15 cellular contexts compared by ENCODE assay signal in the genomic region with DNA sequence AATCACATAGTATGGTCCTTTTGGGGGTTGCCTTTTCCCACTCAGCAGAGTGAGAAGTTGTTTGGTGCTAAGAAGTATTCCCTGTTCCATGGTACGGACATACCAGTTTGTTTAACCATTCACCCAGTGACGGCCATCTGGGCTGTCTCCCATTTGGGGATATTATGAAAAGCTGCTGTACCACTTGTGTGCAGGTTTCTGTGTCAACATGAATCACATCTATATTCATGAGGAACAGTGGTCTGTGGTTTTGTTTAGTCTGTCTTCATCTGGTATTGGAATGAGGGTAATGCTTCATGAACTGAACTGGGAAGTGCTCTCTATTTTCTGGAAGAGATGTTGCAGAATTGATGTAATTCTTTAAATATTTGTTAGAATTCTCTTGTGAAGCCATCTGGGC.
DNase-seq lines count a peak whose midpoint lies in the region; ATAC-seq and TF ChIP-seq lines count a peak whose summit lies in the region.
"Had no signal": no experiment of that assay in that cellular context is flagged by ENCODE, and none has a peak within 500 bp of the region (broad histone marks: within the 10 kb centered on the region; RNA-seq: fewer than 3 reads in every experiment).

No MANE protein-coding gene starts in this region.

- no peak for TF ChIP-seq CTCF in fibroblast of villous mesenchyme (IDR thresholded peaks at IDR 0.05; ENCODE audit: insufficient read depth, low read depth, low read length)

- no peak for ATAC-seq in GM19452 (IDR thresholded peaks at IDR 0.05; ENCODE audit: unreplicated experiment)
- ATAC-seq: gastroesophageal sphincter had no signal

- peak; percentile 68 for DNase-seq in ACHN
- DNase-seq in EL: peak; percentile 80
- DNase-seq in RKO (ENCODE audit: low spot score): peak; percentile 5
- DNase-seq in fibroblast of villous mesenchyme (ENCODE audit: low read depth): peak; percentile 51
- DNase-seq in HT-29 (ENCODE audit: low spot score): no peak
- DNase-seq in T1000 (lab: John Stamatoyannopoulos, UW): no peak
- DNase-seq in effector CD4-positive, alpha-beta T cell: no peak
- DNase-seq: activated CD4-positive, alpha-beta T cell treated with anti-CD3 and anti-CD28 coated beads for 1 hour; colonic mucosa; NCI-H1417; stimulated activated CD4-positive, alpha-beta T cell treated with anti-CD3 and anti-CD28 coated beads, Interleukin-15, amount 100 ng/mL, for 24 hours; stimulated activated CD8-positive, alpha-beta memory T cell treated with anti-CD3 and anti-CD28 coated beads, Interleukin-4, amount 100 ng/mL, for 48 hours had no signal

- in situ Hi-C loops in ACHN (cut with HindIII; ENCODE audit: low pct_ligation_motif_present, low pct_unique_long_range_greater_than_20kb, low sequenced_read_pairs): loop anchor here (25.0 kb wide), 1 partner anchor 113 kb away; no protein-coding TSS in a partner anchor

- H3K4me3 ChIP-seq in fibroblast of villous mesenchyme (ENCODE audit: low read depth, low read length): no peak overlapping the region
- H3K4me3 ChIP-seq: colonic mucosa, gastroesophageal sphincter, vagina had no signal

Comparison
In these comparisons a context has a peak if more than half of its experiments do, and no peak if none do; other contexts are left out.
1. DNase-seq: peak in ACHN (single experiment), EL (single experiment), RKO (single experiment) and fibroblast of villous mesenchyme (single experiment); none in HT-29 (single experiment), T1000 (single experiment) and effector CD4-positive, alpha-beta T cell (single experiment).